8 cellular contexts compared by ENCODE assay signal in the genomic region with DNA sequence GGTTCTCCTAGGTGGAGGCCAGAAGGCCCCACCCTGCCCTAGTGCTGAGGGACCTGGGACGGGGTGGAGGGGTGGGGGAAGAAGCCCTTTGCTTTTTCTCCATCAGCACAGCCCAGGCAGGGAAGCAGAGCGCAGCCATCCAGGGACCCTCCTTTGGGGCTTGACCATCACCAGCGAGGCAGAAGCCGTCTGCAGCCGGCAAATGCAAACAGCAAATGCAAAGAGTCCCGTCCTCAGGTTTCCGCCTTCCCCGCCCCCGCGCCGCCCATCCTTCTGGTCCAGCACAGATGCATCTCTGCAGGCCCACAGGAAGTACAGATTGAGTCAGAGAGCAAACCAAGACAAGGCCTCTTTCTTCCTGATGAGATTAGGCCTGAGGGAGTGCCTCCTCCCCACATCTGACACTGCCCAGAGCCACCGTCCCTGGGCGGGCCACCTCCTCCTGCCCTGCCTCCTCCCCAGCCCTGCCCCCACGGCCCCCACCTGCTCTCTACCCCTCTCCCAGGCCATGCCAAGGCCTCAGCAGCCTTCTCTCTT. TPM values are rescaled to one million over a fixed set of nuclear protein-coding genes. Genes with fewer than 3 reads are reported as not detected.
DNase-seq lines count a peak whose midpoint lies in the region; ATAC-seq and TF ChIP-seq lines count a peak whose summit lies in the region.

No MANE protein-coding gene starts in this region.

- POLR2A ChIA-PET in SK-N-SH (lab: Yijun Ruan, JAX): no interaction called here

- H3K9me3 ChIP-seq in BE2C (no peaks in the 10 kb centered on the region), SK-N-SH (no peaks in the 10 kb centered on the region)

- no peaks in the 10 kb centered on the region for H3K9me2 ChIP-seq in SK-N-SH

- H3K79me2 ChIP-seq in SK-N-SH (ENCODE audit: insufficient read depth): no peaks in the 10 kb centered on the region

- 0 out of 2 replicates have a peak overlapping the region, but pooled peaks have one; percentile 41 for H3K4me2 ChIP-seq in SK-N-SH

- H3K27ac ChIP-seq in SK-N-SH (ENCODE audit: low read depth in 2 of 2, low read length in 1 of 2): peak overlapping the region; percentile 24 to 77; a peak in 2 of 4 replicates

- H4K20me1 ChIP-seq in SK-N-SH (ENCODE audit: insufficient read depth): no peaks in the 10 kb centered on the region

- peak overlapping the region; percentile 83 for H2AFZ ChIP-seq in SK-N-SH (ENCODE audit: low read depth)

- no peaks in the 10 kb centered on the region for H3F3A ChIP-seq in SK-N-SH (replicated peaks; ENCODE audit: insufficient read depth)

- ATAC-seq in GM19043 (IDR thresholded peaks at IDR 0.05; ENCODE audit: low read depth, unreplicated experiment): peak; percentile 100
- peak; percentile 99 for ATAC-seq in HG03064 (IDR thresholded peaks at IDR 0.05; ENCODE audit: low read depth, unreplicated experiment)

- 27% methylated on average over 13 of the region's 14 CpGs for WGBS in SK-N-SH (ENCODE audit: low lambda C conversion rate)

- no peak for TF ChIP-seq RAD21 in SK-N-SH (IDR thresholded peaks at IDR 0.05; ENCODE audit: low read length)

- DNase-seq in BE2C (peak; percentile 93), SK-N-SH (peak; percentile 83), choroid plexus epithelial cell (ENCODE audit: low read depth) (peak; percentile 56), occipital lobe (lab: John Stamatoyannopoulos, UW) (peak; percentile 8), NCI-H2029 treated with DMSO at 0.1 percent for 48 hours (lab: John Stamatoyannopoulos, UW) (no peak), GOT3 (lab: John Stamatoyannopoulos, UW) (no peak)

- peak overlapping the region; percentile 58 for H3K9ac ChIP-seq in SK-N-SH

- H3K27me3 ChIP-seq in BE2C: no peaks in the 10 kb centered on the region
- no peaks in the 10 kb centered on the region for H3K27me3 ChIP-seq in SK-N-SH (ENCODE audit: insufficient read depth)

- TF ChIP-seq CTCF in BE2C (IDR thresholded peaks at IDR 0.05; ENCODE audit: low read depth, low read length) (no peak), SK-N-SH (IDR thresholded peaks at IDR 0.05) (no peak), choroid plexus epithelial cell (conservative IDR thresholded peaks at IDR 0.05; ENCODE audit: low read depth, low read length) (no peak)

- H3K4me3 ChIP-seq in BE2C (ENCODE audit: low read depth, low read length) (peak overlapping the region; percentile 25), SK-N-SH (ENCODE audit: low read depth in 2 of 2, low read length in 1 of 2) (no peak overlapping the region), choroid plexus epithelial cell (ENCODE audit: low read depth, low read length) (no peak overlapping the region)

- TF ChIP-seq EP300 in SK-N-SH (IDR thresholded peaks at IDR 0.05; ENCODE audit: borderline replicate concordance in 1 of 2, low read depth in 1 of 2, low read length in 1 of 2): peak in 1 of 2 experiments; percentile 37; a peak in 1 of 4 replicates

- CTCF ChIA-PET in SK-N-SH (lab: Yijun Ruan, JAX): interaction anchor here (0.9 to 1.3 kb wide), 2 partner anchors 12 to 95 kb away, joined by 3 read pairs; no protein-coding TSS in a partner anchor

- no peaks in the 10 kb centered on the region for H3K36me3 ChIP-seq in BE2C
- no peaks in the 10 kb centered on the region for H3K36me3 ChIP-seq in SK-N-SH (replicated peaks in 1 of 2; ENCODE audit: control insufficient read depth in 1 of 2, insufficient read depth in 2 of 2, low read length in 1 of 2)

- H3K4me1 ChIP-seq in BE2C (peaks cover 65% of the 10 kb centered on the region), SK-N-SH (ENCODE audit: control insufficient read depth in 1 of 2, insufficient read depth in 2 of 2, low read depth in 1 of 2, low read length in 1 of 2) (peaks cover 7 to 47% of the 10 kb centered on the region in 2 experiments; a peak in 3 of 4 replicates)

TF ChIP-seq in SK-N-SH, 30 proteins besides CTCF, POLR2A, EP300 and RAD21:
- TF ChIP-seq RFX5 (IDR thresholded peaks at IDR 0.05; ENCODE audit: low read length) (no peak), NFIC (IDR thresholded peaks at IDR 0.05; ENCODE audit: borderline replicate concordance) (no peak), RCOR1 (IDR thresholded peaks at IDR 0.05; ENCODE audit: low read length) (peak; percentile 41; the same call in 1 of the 2 replicates), TCF12 (IDR thresholded peaks at IDR 0.05) (peak; percentile 75), POLR2AphosphoS5 (IDR thresholded peaks at IDR 0.05; ENCODE audit: low read depth, low read length) (peak; percentile 51; the same call in 1 of the 2 replicates), FOSL2 (IDR thresholded peaks at IDR 0.05; ENCODE audit: borderline replicate concordance, low read depth) (peak; percentile 14; the same call in 1 of the 2 replicates), GATA2 (CRISPR knock-in tag; IDR thresholded peaks at IDR 0.05) (0 out of 2 replicates have a peak, but pooled peaks have one; percentile 14), FOXM1 (IDR thresholded peaks at IDR 0.05; ENCODE audit: low read depth) (no peak)
- TF ChIP-seq, protein P1, sequence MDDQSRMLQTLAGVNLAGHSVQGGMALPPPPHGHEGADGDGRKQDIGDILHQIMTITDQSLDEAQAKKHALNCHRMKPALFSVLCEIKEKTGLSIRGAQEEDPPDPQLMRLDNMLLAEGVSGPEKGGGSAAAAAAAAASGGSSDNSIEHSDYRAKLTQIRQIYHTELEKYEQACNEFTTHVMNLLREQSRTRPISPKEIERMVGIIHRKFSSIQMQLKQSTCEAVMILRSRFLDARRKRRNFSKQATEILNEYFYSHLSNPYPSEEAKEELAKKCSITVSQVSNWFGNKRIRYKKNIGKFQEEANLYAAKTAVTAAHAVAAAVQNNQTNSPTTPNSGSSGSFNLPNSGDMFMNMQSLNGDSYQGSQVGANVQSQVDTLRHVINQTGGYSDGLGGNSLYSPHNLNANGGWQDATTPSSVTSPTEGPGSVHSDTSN (IDR thresholded peaks at IDR 0.05): peak; percentile 51
TF ChIP-seq in SK-N-SH: peak in this region for 6.

RNA-seq across cellular contexts. Expression of gene CORO2A, which starts 23.4 kb away (rescaled TPM):
- polyA plus RNA-seq in BE2C (2012; ENCODE audit: insufficient read depth, insufficient read length, low read depth): 27.7 TPM
- 2.3 and 2.7 TPM in 2 replicates for polyA plus RNA-seq in SK-N-SH (2012; rRNA removed)
- 1.7 and 2.1 TPM in 2 replicates for polyA plus RNA-seq in SK-N-SH (2012; cell fraction: cytosol; rRNA removed)
- polyA plus RNA-seq in SK-N-SH (2012; cell fraction: nucleus; rRNA removed): 1.6 and 2.0 TPM in 2 replicates
- 5.1 TPM for total RNA-seq in occipital lobe

RNA-seq across cellular contexts. Expression of gene TRIM14, which starts 50.0 kb away (rescaled TPM):
- 39.1 TPM for polyA plus RNA-seq in BE2C (2012; ENCODE audit: insufficient read depth, insufficient read length, low read depth)
- 13.4 and 15.3 TPM in 2 replicates for polyA plus RNA-seq in SK-N-SH (2012; rRNA removed)
- polyA plus RNA-seq in SK-N-SH (2012; cell fraction: cytosol; rRNA removed): 10.7 and 16.1 TPM in 2 replicates
- polyA plus RNA-seq in SK-N-SH (2012; cell fraction: nucleus; rRNA removed): 18.3 and 19.3 TPM in 2 replicates
- total RNA-seq in occipital lobe: 2.2 TPM

Comparison
In these comparisons a context has a peak if more than half of its experiments do, and no peak if none do; other contexts are left out.
1. DNase-seq: peak in BE2C (single experiment), SK-N-SH (single experiment), choroid plexus epithelial cell (single experiment) and occipital lobe (single experiment); none in NCI-H2029 treated with DMSO at 0.1 percent for 48 hours (single experiment) and GOT3 (single experiment).